1 cellular context compared by ENCODE assay signal in the genomic region with DNA sequence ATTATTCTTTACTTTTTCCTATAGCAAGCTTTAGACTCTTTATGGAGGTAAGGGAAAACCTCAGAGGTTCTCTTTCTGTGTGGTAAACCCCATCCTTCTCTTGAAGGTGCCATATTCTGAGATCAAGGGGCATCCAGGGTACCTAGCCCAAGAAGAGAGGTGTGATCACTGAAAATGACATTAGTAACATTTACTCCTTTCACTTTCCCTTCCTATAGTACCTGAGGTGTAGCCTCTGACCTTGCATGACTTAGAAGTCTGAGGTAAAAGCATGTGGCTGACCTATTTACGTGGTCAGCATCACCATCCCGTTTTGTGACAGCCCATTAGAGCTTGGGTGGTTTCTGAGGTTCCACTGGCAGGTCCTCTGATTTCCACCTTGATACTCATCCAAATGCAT.
TF ChIP-seq lines count a peak whose summit lies in the region.

No MANE protein-coding gene starts in this region.

TF ChIP-seq in H1, 55 proteins besides CTCF, POLR2A, EP300 and RAD21:
- TF ChIP-seq, protein P1, sequence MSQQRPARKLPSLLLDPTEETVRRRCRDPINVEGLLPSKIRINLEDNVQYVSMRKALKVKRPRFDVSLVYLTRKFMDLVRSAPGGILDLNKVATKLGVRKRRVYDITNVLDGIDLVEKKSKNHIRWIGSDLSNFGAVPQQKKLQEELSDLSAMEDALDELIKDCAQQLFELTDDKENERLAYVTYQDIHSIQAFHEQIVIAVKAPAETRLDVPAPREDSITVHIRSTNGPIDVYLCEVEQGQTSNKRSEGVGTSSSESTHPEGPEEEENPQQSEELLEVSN (IDR thresholded peaks at IDR 0.05), result no peak
- TF ChIP-seq YY1 (IDR thresholded peaks at IDR 0.05; ENCODE audit: low read depth, low read length) (no peak), SP4 (IDR thresholded peaks at IDR 0.05; ENCODE audit: low read length) (no peak), RNF2 (IDR thresholded peaks at IDR 0.05; ENCODE audit: borderline replicate concordance, low read depth, low read length, missing control alignments, poor library complexity, severe bottlenecking) (no peak), SAP30 (IDR thresholded peaks at IDR 0.05; ENCODE audit: insufficient read depth, insufficient replicate concordance, low read length) (no peak), HDAC2 (IDR thresholded peaks at IDR 0.05; ENCODE audit: borderline replicate concordance in 1 of 2, low read depth in 2 of 2, low read length in 2 of 2) (no peak), KDM4A (IDR thresholded peaks at IDR 0.05; ENCODE audit: low read depth, low read length, severe bottlenecking) (no peak), EGR1 (IDR thresholded peaks at IDR 0.05; ENCODE audit: borderline replicate concordance, low read depth, low read length) (no peak), SIX5 (IDR thresholded peaks at IDR 0.05; ENCODE audit: low read depth, low read length) (no peak)
TF ChIP-seq in H1: peak in this region for 0.
